In genomic region chr2:232476045-232476444, GRCh38 we compare ENCODE assay signal across 29 cellular contexts. TPM values are rescaled to one million over a fixed set of nuclear protein-coding genes. Genes with fewer than 3 reads are reported as not detected.
DNase-seq lines count a peak whose midpoint lies in the region; ATAC-seq and TF ChIP-seq lines count a peak whose summit lies in the region.
"Had no signal": no experiment of that assay in that cellular context is flagged by ENCODE, and none has a peak within 500 bp of the region (broad histone marks: within the 10 kb centered on the region; RNA-seq: fewer than 3 reads in every experiment).

No MANE protein-coding gene starts in this region.

- intact Hi-C loops in left ventricle myocardium inferior (cut with micrococcal nuclease) (no loop called here), Right ventricle myocardium inferior (cut with DNase I) (no loop called here), upper lobe of right lung (cut with DNase I) (no loop called here)

- TF ChIP-seq CTCF in left ventricle myocardium inferior (IDR thresholded peaks at IDR 0.05; ENCODE audit: borderline replicate concordance): no peak
- TF ChIP-seq CTCF in upper lobe of right lung (IDR thresholded peaks at IDR 0.05): no peak
- no peak for TF ChIP-seq CTCF in GM13977 (IDR thresholded peaks at IDR 0.05; ENCODE audit: extremely low read depth, insufficient read depth, missing control alignments)

- H3K4me3 ChIP-seq in left ventricle myocardium inferior (no peak overlapping the region), H7 (ENCODE audit: insufficient read depth, low read depth, low read length) (no peak overlapping the region), upper lobe of right lung (no peak overlapping the region)
- H3K4me3 ChIP-seq: GM12878 had no signal

- in situ Hi-C loops in GM13977 (cut with MboI; ENCODE audit: low pct_unique_long_range_greater_than_20kb, low sequenced_read_pairs, unreplicated experiment): no loop called here

- H3K27me3 ChIP-seq in left ventricle myocardium inferior (ENCODE audit: low read depth) (peaks cover 90% of the 10 kb centered on the region), H7 (ENCODE audit: control insufficient read depth, insufficient read depth, low read length) (peaks cover 1% of the 10 kb centered on the region; the same call in 1 of the 2 replicates), upper lobe of right lung (no peaks in the 10 kb centered on the region)

- DNase-seq in left ventricle myocardium inferior (peak; percentile 3), Right ventricle myocardium inferior (ENCODE audit: missing footprints) (no peak), H7 (peak; percentile 54), mesenteric fat pad (ENCODE audit: low spot score) (peak; percentile 37), upper lobe of right lung (peak; percentile 25), NCI-H146 (lab: John Stamatoyannopoulos, UW) (no peak), GM13977 (ENCODE audit: low spot score) (no peak)
- no peak for DNase-seq in effector CD8-positive, alpha-beta T cell (lab: John Stamatoyannopoulos, UW)
- DNase-seq: Caco-2; CD8-positive, alpha-beta T cell; EL; GDM1; Kasumi-1; NCI-H1105 treated with DMSO at 0.1 percent for 48 hours; NCI-H2029; NCI-H446; NCI-H524 treated with DMSO at 0.1 percent for 48 hours; NCI-H774; PC-3; Right ventricle myocardium superior had no signal

- H3K27ac ChIP-seq in left ventricle myocardium inferior (replicated peaks) (no peak overlapping the region), upper lobe of right lung (no peak overlapping the region)
- H3K27ac ChIP-seq: C4-2B had no signal

- H3K4me1 ChIP-seq in left ventricle myocardium inferior (no peaks in the 10 kb centered on the region), upper lobe of right lung (no peaks in the 10 kb centered on the region)
- H3K4me1 ChIP-seq: Caco-2 had no signal

- H3K9me3 ChIP-seq in left ventricle myocardium inferior (replicated peaks) (peaks cover 10% of the 10 kb centered on the region), upper lobe of right lung (no peaks in the 10 kb centered on the region)
- H3K9me3 ChIP-seq: Caco-2 had no signal

- H3K36me3 ChIP-seq in left ventricle myocardium inferior (no peaks in the 10 kb centered on the region), H7 (replicated peaks; ENCODE audit: control insufficient read depth, insufficient read depth, low read length) (no peaks in the 10 kb centered on the region), upper lobe of right lung (no peaks in the 10 kb centered on the region)

- no peak for ATAC-seq in Right ventricle myocardium inferior
- ATAC-seq in upper lobe of right lung: no peak
- ATAC-seq: CD8-positive, alpha-beta T cell; GM12878; HepG2; PC-3 had no signal

RNA-seq across cellular contexts. Expression of gene ECEL1, which starts 11.6 kb away (rescaled TPM):
- total RNA-seq in left ventricle myocardium inferior: not detected
- total RNA-seq in Right ventricle myocardium inferior: not detected
- total RNA-seq in H7 (2014; rRNA removed; shearing (Covaris generic)): 12.5 and 17.2 TPM in 2 replicates
- total RNA-seq in mesenteric fat pad: 0.35 TPM
- total RNA-seq in upper lobe of right lung: not detected
- total RNA-seq: CD8-positive, alpha-beta T cell; GM12878; HepG2; HT1080; M059J; PC-3; Right ventricle myocardium superior; RPMI7951; SK-MEL-5 had no signal

RNA-seq across cellular contexts. Expression of gene ALPI, which starts 20.1 kb away (rescaled TPM):
- total RNA-seq in left ventricle myocardium inferior: not detected
- total RNA-seq in Right ventricle myocardium inferior: not detected
- total RNA-seq in H7 (2014; rRNA removed; shearing (Covaris generic)): 0.10 TPM in 1 of 2 replicates, not detected in the other
- total RNA-seq in mesenteric fat pad: 0.71 TPM
- total RNA-seq in upper lobe of right lung: not detected
- total RNA-seq: A673; B cell; CD8-positive, alpha-beta T cell; GM12878; HepG2; HT1080; M059J; PC-3; Right ventricle myocardium superior; RPMI7951; SK-MEL-5 had no signal

RNA-seq across cellular contexts. Expression of gene PRSS56, which starts 44.1 kb away (rescaled TPM):
- total RNA-seq in left ventricle myocardium inferior: not detected
- 0.11 TPM for total RNA-seq in Right ventricle myocardium inferior
- not detected in 2 replicates for total RNA-seq in H7 (2014; rRNA removed; shearing (Covaris generic))
- not detected for total RNA-seq in mesenteric fat pad
- total RNA-seq in upper lobe of right lung: not detected
- total RNA-seq: A673; B cell; Caco-2; CD8-positive, alpha-beta T cell; GM12878; HepG2; HT1080; M059J; PC-3; RPMI7951; SK-MEL-5 had no signal

RNA-seq across cellular contexts. Expression of gene CHRND, which starts 49.9 kb away (rescaled TPM):
- total RNA-seq in left ventricle myocardium inferior (not detected), Right ventricle myocardium inferior (not detected), mesenteric fat pad (not detected), upper lobe of right lung (not detected)
- not detected in 2 replicates for total RNA-seq in H7 (2014; rRNA removed; shearing (Covaris generic))
- total RNA-seq: A673; B cell; Caco-2; CD8-positive, alpha-beta T cell; GM12878; HepG2; HT1080; M059J; PC-3; Right ventricle myocardium superior; RPMI7951 had no signal

Comparison
In these comparisons a context has a peak if more than half of its experiments do, and no peak if none do; other contexts are left out.
1. DNase-seq: peak in left ventricle myocardium inferior (single experiment), H7 (single experiment), mesenteric fat pad (single experiment) and upper lobe of right lung (single experiment); none in Right ventricle myocardium inferior (single experiment), NCI-H146 (single experiment), effector CD8-positive, alpha-beta T cell (single experiment) and GM13977 (single experiment).
2. RNA of gene ECEL1, which starts 11.6 kb away (total RNA-seq): 12.5 to 17.2 TPM in H7; 0.35 TPM in mesenteric fat pad (single experiment), not detected in Right ventricle myocardium inferior (single experiment), not detected in left ventricle myocardium inferior (single experiment) and not detected in upper lobe of right lung (single experiment); every median in the first group is over 10 times any median in the second.